Comparison of ENCODE assay signal across 8 cellular contexts in genomic region chr9:21993893-21994525, GRCh38. TPM values are rescaled to one million over a fixed set of nuclear protein-coding genes. Genes with fewer than 3 reads are reported as not detected.
A peak's percentile ranks its signal among the peaks of the same experiment; 100 is the strongest.
DNase-seq lines count a peak whose midpoint lies in the region; ATAC-seq and TF ChIP-seq lines count a peak whose summit lies in the region.

Gene CDKN2A (minus strand): TSS chr9:21994392.

- H3K27ac Mint-ChIP-seq in MCF 10A (ENCODE audit: low read depth, unreplicated experiment) (no peak within 1 kb of the TSS), neural crest cell (ENCODE audit: unreplicated experiment) (no peak within 1 kb of the TSS)
- peak within 1 kb of the TSS; percentile 98 for H3K27ac Mint-ChIP-seq in activated CD4-positive, alpha-beta memory T cell treated with anti-CD3 and anti-CD28 coated beads, Interleukin-2, amount 10 ng/mL, durations not matched to agents 7 days and 5 days

- H3K4me1 Mint-ChIP-seq in MCF 10A (ENCODE audit: insufficient read depth, unreplicated experiment) (no peaks in the 10 kb centered on the region), neural crest cell (peaks cover 13% of the 10 kb centered on the region)
- peaks cover 36% of the 10 kb centered on the region for H3K4me1 Mint-ChIP-seq in activated CD4-positive, alpha-beta memory T cell treated with anti-CD3 and anti-CD28 coated beads, Interleukin-2, amount 10 ng/mL, durations not matched to agents 7 days and 5 days

- H3K36me3 Mint-ChIP-seq in MCF 10A (ENCODE audit: insufficient read depth, unreplicated experiment) (no peaks in the 10 kb centered on the region), neural crest cell (ENCODE audit: low read depth) (peaks cover 3% of the 10 kb centered on the region)
- peaks cover 20% of the 10 kb centered on the region for H3K36me3 Mint-ChIP-seq in activated CD4-positive, alpha-beta memory T cell treated with anti-CD3 and anti-CD28 coated beads, Interleukin-2, amount 10 ng/mL, durations not matched to agents 7 days and 5 days (ENCODE audit: low read depth)

- DNase-seq in breast epithelium (ENCODE audit: low spot score in 2 of 2), result no peak
- no peak for DNase-seq in MCF 10A (ENCODE audit: unreplicated experiment)
- peak; percentile 75 for DNase-seq in NCI-H345 (lab: John Stamatoyannopoulos, UW)
- DNase-seq in activated CD4-positive, alpha-beta memory T cell treated with anti-CD3 and anti-CD28 coated beads, Interleukin-2, amount 10 ng/mL, durations not matched to agents 7 days and 5 days, result peak; percentile 66
- DNase-seq in fibroblast of gingiva (ENCODE audit: low read depth), result peak; percentile 56
- DNase-seq in neural crest cell (ENCODE audit: low read depth, low spot score), result no peak
- DNase-seq in RKO (ENCODE audit: low spot score), result no peak

- peak; percentile 53 for ATAC-seq in HG02798 (IDR thresholded peaks at IDR 0.05; ENCODE audit: poor library complexity, unreplicated experiment)

- TF ChIP-seq POLR2A in breast epithelium (IDR thresholded peaks at IDR 0.05), result no peak

- POLR2A ChIA-PET in MCF 10A (lab: Yijun Ruan, JAX), result no interaction called here
- POLR2A ChIA-PET in activated CD4-positive, alpha-beta memory T cell treated with anti-CD3 and anti-CD28 coated beads, Interleukin-2, amount 10 ng/mL, durations not matched to agents 7 days and 5 days (lab: Charles Lee), result interaction anchor here (0.8 to 4.0 kb wide), 20 partner anchors 11 to 191 kb away, joined by 3 to 29 read pairs (median 5); partner anchors contain the start of gene CDKN2B

- no TSS peak for BruUV-seq in MCF 10A (replicated peaks; lab: Mats Ljungman, UMichigan)

- H3K9me3 Mint-ChIP-seq in MCF 10A (ENCODE audit: unreplicated experiment) (no peaks in the 10 kb centered on the region), neural crest cell (no peaks in the 10 kb centered on the region)
- no peaks in the 10 kb centered on the region for H3K9me3 Mint-ChIP-seq in activated CD4-positive, alpha-beta memory T cell treated with anti-CD3 and anti-CD28 coated beads, Interleukin-2, amount 10 ng/mL, durations not matched to agents 7 days and 5 days

- CTCF ChIA-PET in MCF 10A (lab: Yijun Ruan, JAX), result no interaction called here
- CTCF ChIA-PET in activated CD4-positive, alpha-beta memory T cell treated with anti-CD3 and anti-CD28 coated beads, Interleukin-2, amount 10 ng/mL, durations not matched to agents 7 days and 5 days (lab: Charles Lee), result interaction anchor here (0.6 to 8.3 kb wide), 9 partner anchors 13 to 192 kb away, joined by 3 to 72 read pairs (median 4); partner anchors contain the start of gene CDKN2B

- no peaks in the 10 kb centered on the region for H3K4me1 ChIP-seq in breast epithelium

- TF ChIP-seq CTCF in breast epithelium (IDR thresholded peaks at IDR 0.05) (no peak), MCF 10A (IDR thresholded peaks at IDR 0.05; ENCODE audit: unreplicated experiment) (no peak), neural crest cell (conservative IDR thresholded peaks at IDR 0.05) (no peak)

- intact Hi-C loops in breast epithelium (cut with DNase I; ENCODE audit: low total_unique reads) (no loop called here), MCF 10A (cut with micrococcal nuclease) (no loop called here)

- H3K4me3 Mint-ChIP-seq in MCF 10A (ENCODE audit: unreplicated experiment), result no peak within 1 kb of the TSS
- peak within 1 kb of the TSS; percentile 96 for H3K4me3 Mint-ChIP-seq in activated CD4-positive, alpha-beta memory T cell treated with anti-CD3 and anti-CD28 coated beads, Interleukin-2, amount 10 ng/mL, durations not matched to agents 7 days and 5 days
- H3K4me3 Mint-ChIP-seq in neural crest cell, result peak within 1 kb of the TSS; percentile 86

- peak within 1 kb of the TSS; percentile 56 to 81 for H3K27ac ChIP-seq in breast epithelium

- no peaks in the 10 kb centered on the region for H3K36me3 ChIP-seq in breast epithelium

- peaks cover 0 to 28% of the 10 kb centered on the region in 2 donors for H3K27me3 ChIP-seq in breast epithelium

- peak within 1 kb of the TSS; percentile 78 to 92 (median 80) for H3K4me3 ChIP-seq in breast epithelium

- H3K9me3 ChIP-seq in breast epithelium, result no peaks in the 10 kb centered on the region

- H3K27me3 Mint-ChIP-seq in MCF 10A (ENCODE audit: insufficient read depth, unreplicated experiment) (no peaks in the 10 kb centered on the region), neural crest cell (ENCODE audit: low read depth) (peaks cover 92% of the 10 kb centered on the region)
- H3K27me3 Mint-ChIP-seq in activated CD4-positive, alpha-beta memory T cell treated with anti-CD3 and anti-CD28 coated beads, Interleukin-2, amount 10 ng/mL, durations not matched to agents 7 days and 5 days, result peaks cover 14% of the 10 kb centered on the region

RNA-seq across cellular contexts. Expression of gene CDKN2A, which starts in this region (rescaled TPM):
- total RNA-seq in breast epithelium, result 10 to 100 TPM in 1 of 3 donors, 1 to 10 TPM in 1, under 1 TPM in 1; 0.80 to 19.3 (median 3.5) TPM
- not detected in 2 replicates for total RNA-seq in MCF 10A (2022)
- total RNA-seq in activated CD4-positive, alpha-beta memory T cell treated with anti-CD3 and anti-CD28 coated beads, Interleukin-2, amount 10 ng/mL, durations not matched to agents 7 days and 5 days, result 10 to 100 TPM; 19.4 to 23.2 TPM
- total RNA-seq in neural crest cell, result 0.68 TPM in 1 of 2 replicates, not detected in the other

Comparison
In these comparisons a context has a peak if more than half of its experiments do, and no peak if none do; other contexts are left out.
1. DNase-seq: peak in NCI-H345 (single experiment), activated CD4-positive, alpha-beta memory T cell treated with anti-CD3 and anti-CD28 coated beads, Interleukin-2, amount 10 ng/mL, durations not matched to agents 7 days and 5 days (single experiment) and fibroblast of gingiva (single experiment); none in breast epithelium (0 of 2), MCF 10A (single experiment), neural crest cell (single experiment) and RKO (single experiment).